Comparison of ENCODE assay signal across 8 cellular contexts in the genomic region with DNA sequence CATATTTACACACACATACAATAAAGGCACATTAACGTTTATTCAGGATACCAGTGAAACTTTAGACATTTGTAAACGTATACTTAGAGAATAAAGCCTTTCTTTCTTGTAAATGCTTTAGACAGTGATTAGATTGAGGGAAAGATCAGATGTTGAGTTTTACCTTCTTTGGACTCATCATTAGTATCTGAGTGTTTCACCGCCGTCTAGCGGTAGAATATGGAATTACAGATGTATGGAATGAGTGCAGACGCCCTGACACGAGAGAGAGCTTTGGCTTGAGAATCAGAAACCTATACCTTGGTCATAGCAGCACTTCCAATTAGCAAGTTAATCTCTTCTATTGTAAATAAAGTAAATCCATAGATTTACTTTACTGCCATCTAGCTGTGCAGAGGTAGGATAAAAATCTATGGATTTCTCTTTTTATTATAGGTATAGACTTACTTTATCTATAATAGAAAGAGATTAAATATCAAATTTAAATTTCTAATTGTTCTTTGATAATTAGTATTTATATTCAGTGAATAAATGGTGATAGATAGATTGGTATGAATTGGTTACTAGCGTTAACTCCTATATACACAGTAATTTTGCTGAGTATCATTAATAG. TPM values are rescaled to one million over a fixed set of nuclear protein-coding genes. Genes with fewer than 3 reads are reported as not detected.
DNase-seq lines count a peak whose midpoint lies in the region; ATAC-seq and TF ChIP-seq lines count a peak whose summit lies in the region.

No MANE protein-coding gene starts in this region.

- H3K27me3 Mint-ChIP-seq in T-cell (peaks cover 13 to 34% of the 10 kb centered on the region in 2 donors), mesothelial cell of epicardium (ENCODE audit: low read depth) (no peaks in the 10 kb centered on the region)

- H3K27ac ChIP-seq in AG04450 (ENCODE audit: low read depth, low read length), result no peak overlapping the region
- H3K27ac ChIP-seq in thoracic aorta, result no peak overlapping the region

- TF ChIP-seq CTCF in AG04450 (IDR thresholded peaks at IDR 0.05; ENCODE audit: low read depth, low read length), result peak; percentile 86
- peak; percentile 89 for TF ChIP-seq CTCF in GM06990 (IDR thresholded peaks at IDR 0.05; ENCODE audit: insufficient read depth, low read length, poor library complexity, severe bottlenecking)
- TF ChIP-seq CTCF in mesothelial cell of epicardium (IDR thresholded peaks at IDR 0.05; ENCODE audit: unreplicated experiment), result peak; percentile 73
- TF ChIP-seq CTCF in thoracic aorta (IDR thresholded peaks at IDR 0.05), result peak; percentile 78

- CTCF ChIA-PET in AG04450 (lab: Charles Lee), result interaction anchor here (0.6 to 2.6 kb wide), 12 partner anchors 9 to 294 kb away, joined by 3 to 15 read pairs (median 3); no protein-coding TSS in a partner anchor
- CTCF ChIA-PET in T-cell (lab: Charles Lee), result interaction anchor here (0.9 to 2.2 kb wide), 6 partner anchors 9 to 112 kb away, joined by 3 to 30 read pairs (median 5); no protein-coding TSS in a partner anchor

- H3K4me1 Mint-ChIP-seq in T-cell (no peaks in the 10 kb centered on the region), mesothelial cell of epicardium (no peaks in the 10 kb centered on the region)

- H3K9me3 ChIP-seq in AG04450 (ENCODE audit: control insufficient read depth, insufficient read depth, low read length) (no peaks in the 10 kb centered on the region; the same call in 1 of the 2 replicates), thoracic aorta (no peaks in the 10 kb centered on the region)

- no peaks in the 10 kb centered on the region for H3K27me3 ChIP-seq in AG04450 (ENCODE audit: control insufficient read depth, insufficient read depth, low read length)
- H3K27me3 ChIP-seq in GM06990 (replicated peaks; ENCODE audit: control insufficient read depth, insufficient read depth, low read length), result no peaks in the 10 kb centered on the region
- no peaks in the 10 kb centered on the region for H3K27me3 ChIP-seq in thoracic aorta (replicated peaks; ENCODE audit: insufficient read depth)

- no peaks in the 10 kb centered on the region for H3K36me3 ChIP-seq in GM06990 (ENCODE audit: control insufficient read depth, insufficient read depth, low read length)
- H3K36me3 ChIP-seq in thoracic aorta, result no peaks in the 10 kb centered on the region

- ATAC-seq in T-cell (replicated peaks in 1 of 4) (peak; percentile 39 to 64 (median 58)), thoracic aorta (ENCODE audit: insufficient number of reproducible peaks, low FRiP score, low read depth) (no peak), HG02763 (IDR thresholded peaks at IDR 0.05; ENCODE audit: unreplicated experiment) (no peak)

- H3K4me3 Mint-ChIP-seq in T-cell (no peak overlapping the region), mesothelial cell of epicardium (no peak overlapping the region)

- H3K27ac Mint-ChIP-seq in T-cell (no peak overlapping the region), mesothelial cell of epicardium (no peak overlapping the region)

- POLR2A ChIA-PET in AG04450 (lab: Yijun Ruan, JAX), result no interaction called here
- POLR2A ChIA-PET in T-cell (lab: Charles Lee), result no interaction called here

- no peaks in the 10 kb centered on the region for H3K36me3 Mint-ChIP-seq in T-cell
- H3K36me3 Mint-ChIP-seq in mesothelial cell of epicardium, result no peaks in the 10 kb centered on the region

- DNase-seq in AG04450 (ENCODE audit: low read depth, low spot score) (peak; percentile 3), GM06990 (ENCODE audit: extremely low read depth, insufficient read length) (peak; percentile 18), M059J (ENCODE audit: low read depth) (peak; percentile 71), T-cell (peak in 22 of 34 experiments; percentile 4 to 44 (median 27)), cerebellar cortex (ENCODE audit: low spot score) (peak; percentile 28), mesothelial cell of epicardium (ENCODE audit: low spot score in 2 of 2, unreplicated experiment in 2 of 2) (no peak), thoracic aorta (ENCODE audit: low spot score) (no peak)

- H3K4me1 ChIP-seq in thoracic aorta (ENCODE audit: control insufficient read depth in 1 of 2, low read depth in 2 of 2), result no peaks in the 10 kb centered on the region

- H3K9me3 Mint-ChIP-seq in T-cell (no peaks in the 10 kb centered on the region), mesothelial cell of epicardium (peaks cover 46% of the 10 kb centered on the region)

- H3K4me3 ChIP-seq in AG04450 (ENCODE audit: low read depth, low read length) (no peak overlapping the region), GM06990 (replicated peaks; ENCODE audit: low read depth, low read length) (no peak overlapping the region), thoracic aorta (no peak overlapping the region)

RNA-seq across cellular contexts. Expression of a gene that starts 12.6 kb away (rescaled TPM):
- not detected in 2 replicates for polyA plus RNA-seq in AG04450 (2011; rRNA removed)
- not detected in 2 replicates for polyA minus RNA-seq in AG04450 (2011; rRNA and poly(A)+ RNA removed)
- not detected in 2 replicates for total RNA-seq in M059J (2014; rRNA removed; shearing (Covaris generic))
- not detected for total RNA-seq in T-cell
- total RNA-seq in mesothelial cell of epicardium, result not detected in 3 replicates
- 1 to 10 TPM in 1 of 2 donors, not detected in 1; 2.6 TPM for total RNA-seq in thoracic aorta

RNA-seq across cellular contexts. Expression of a gene that starts 22.2 kb away (rescaled TPM):
- not detected in 2 replicates for polyA plus RNA-seq in AG04450 (2011; rRNA removed)
- not detected in 2 replicates for polyA minus RNA-seq in AG04450 (2011; rRNA and poly(A)+ RNA removed)
- total RNA-seq in M059J (2014; rRNA removed; shearing (Covaris generic)), result 0.05 and 0.17 TPM in 2 replicates
- total RNA-seq in T-cell (not detected), mesothelial cell of epicardium (not detected in 3 replicates), thoracic aorta (1 to 10 TPM in 1 of 2 donors, not detected in 1; 3.5 TPM)

Comparison
In these comparisons a context has a peak if more than half of its experiments do, and no peak if none do; other contexts are left out.
1. DNase-seq: peak in AG04450 (single experiment), GM06990 (single experiment), M059J (single experiment), T-cell (22 of 34) and cerebellar cortex (single experiment); none in mesothelial cell of epicardium (0 of 2) and thoracic aorta (single experiment).
2. ATAC-seq: peak in T-cell (4 of 4); none in thoracic aorta (single experiment) and HG02763 (single experiment).
3. Peak in every context shown above with its lines, with median percentiles within 50 percentile points of each other: CTCF ChIP-seq.